1 cellular context compared by ENCODE assay signal in the genomic region with DNA sequence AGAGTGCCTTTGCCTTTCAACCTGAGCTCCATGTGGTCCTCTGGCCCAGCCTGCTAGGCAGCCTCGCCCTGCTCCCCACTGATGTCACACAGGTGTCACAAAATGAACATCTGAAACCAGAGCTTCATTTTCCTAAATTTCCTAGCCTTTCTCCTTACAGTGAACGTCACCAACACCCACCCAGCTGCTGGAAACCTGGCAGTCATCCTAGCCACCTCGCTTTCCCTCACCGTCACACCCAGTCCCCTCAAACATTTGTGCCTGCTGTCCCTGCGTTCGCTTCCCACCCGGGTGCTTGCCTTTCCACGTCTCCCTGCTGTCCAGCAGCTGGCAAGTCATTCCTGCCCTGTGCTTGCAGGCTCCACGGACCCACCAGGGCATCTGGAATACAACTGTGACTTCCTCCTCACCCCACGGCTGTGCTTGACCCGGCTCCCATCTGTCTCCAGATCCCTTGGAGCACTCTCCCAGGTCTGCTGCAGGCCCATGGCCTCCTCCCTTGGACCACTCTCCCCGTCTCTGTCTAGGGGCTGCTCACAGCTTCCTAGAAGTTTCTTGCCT.
TF ChIP-seq lines count a peak whose summit lies in the region.

No MANE protein-coding gene starts in this region.

TF ChIP-seq in IMR-90, 13 proteins besides CTCF, POLR2A, EP300 and RAD21:
- TF ChIP-seq SMC3 (IDR thresholded peaks at IDR 0.05; ENCODE audit: low read depth, low read length) (no peak), RFX5 (IDR thresholded peaks at IDR 0.05; ENCODE audit: low read depth, low read length) (no peak), MAFK (IDR thresholded peaks at IDR 0.05; ENCODE audit: low read depth, low read length) (no peak), CHD1 (IDR thresholded peaks at IDR 0.05; ENCODE audit: low read depth, low read length) (no peak), RCOR1 (IDR thresholded peaks at IDR 0.05; ENCODE audit: insufficient replicate concordance, low read length) (no peak)
- TF ChIP-seq, protein P1, sequence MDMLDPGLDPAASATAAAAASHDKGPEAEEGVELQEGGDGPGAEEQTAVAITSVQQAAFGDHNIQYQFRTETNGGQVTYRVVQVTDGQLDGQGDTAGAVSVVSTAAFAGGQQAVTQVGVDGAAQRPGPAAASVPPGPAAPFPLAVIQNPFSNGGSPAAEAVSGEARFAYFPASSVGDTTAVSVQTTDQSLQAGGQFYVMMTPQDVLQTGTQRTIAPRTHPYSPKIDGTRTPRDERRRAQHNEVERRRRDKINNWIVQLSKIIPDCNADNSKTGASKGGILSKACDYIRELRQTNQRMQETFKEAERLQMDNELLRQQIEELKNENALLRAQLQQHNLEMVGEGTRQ (IDR thresholded peaks at IDR 0.05; ENCODE audit: low read depth, low read length): no peak
